8 cellular contexts compared by ENCODE assay signal in the genomic region with DNA sequence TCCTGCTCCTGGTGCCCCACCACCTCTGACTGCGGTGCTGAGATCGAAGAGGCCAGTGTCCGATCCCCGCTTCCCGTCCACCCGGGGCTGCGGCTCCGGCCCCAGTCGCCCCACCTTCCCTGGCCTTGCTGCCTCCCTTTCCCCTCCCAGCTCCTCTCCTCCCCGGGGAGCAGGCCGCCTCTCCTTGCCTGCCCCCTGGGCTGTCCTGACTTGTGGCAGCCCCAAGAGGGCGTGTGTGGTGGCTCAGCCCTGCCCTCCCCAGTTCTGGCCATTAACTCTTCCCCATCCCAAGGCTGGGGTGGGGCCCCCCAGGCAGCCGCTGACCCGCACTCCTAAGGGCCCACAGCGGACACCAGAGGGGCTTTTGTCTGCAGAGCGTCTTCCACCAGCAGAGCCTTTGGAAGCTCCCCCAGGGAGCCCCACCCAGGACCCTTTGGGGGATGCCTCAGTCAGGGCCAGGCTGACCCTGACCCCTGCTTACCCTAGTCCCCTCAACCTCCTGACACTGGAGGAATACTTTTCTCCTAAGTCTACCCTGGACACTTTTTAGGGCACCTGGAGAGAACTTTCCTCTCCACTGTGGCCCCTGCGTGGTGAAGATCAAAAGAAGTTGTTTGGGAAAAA. TPM values are rescaled to one million over a fixed set of nuclear protein-coding genes. Genes with fewer than 3 reads are reported as not detected.
DNase-seq lines count a peak whose midpoint lies in the region; ATAC-seq and TF ChIP-seq lines count a peak whose summit lies in the region.

No MANE protein-coding gene starts in this region.

- TF ChIP-seq CTCF in colonic mucosa (IDR thresholded peaks at IDR 0.05): peak; percentile 37

- H3K4me3 ChIP-seq in colonic mucosa: peak overlapping the region; percentile 48
- H3K4me3 ChIP-seq in aorta (ENCODE audit: low read length in 2 of 2): no peak overlapping the region

- H3K9ac ChIP-seq in colonic mucosa (ENCODE audit: low read depth in 2 of 2, low read length in 2 of 2): peak overlapping the region; percentile 19 to 61

- H3K36me3 ChIP-seq in colonic mucosa (no peaks in the 10 kb centered on the region), aorta (ENCODE audit: control insufficient read depth in 1 of 2, insufficient read depth in 2 of 2, low read length in 1 of 2) (no peaks in the 10 kb centered on the region)

- H3K4me1 ChIP-seq in colonic mucosa (peaks cover 15% of the 10 kb centered on the region), aorta (ENCODE audit: control insufficient read depth in 1 of 2, insufficient read depth in 2 of 2, low read length in 2 of 2) (no peaks in the 10 kb centered on the region)

- H3K27ac ChIP-seq in colonic mucosa (no peak overlapping the region), aorta (ENCODE audit: low read depth in 1 of 2, low read length in 2 of 2) (no peak overlapping the region)

- H3K9me3 ChIP-seq in colonic mucosa (no peaks in the 10 kb centered on the region), aorta (ENCODE audit: control insufficient read depth, low read length) (no peaks in the 10 kb centered on the region)

- intact Hi-C loops in colonic mucosa (cut with DNase I): no loop called here
- intact Hi-C loops in aorta (cut with DNase I): no loop called here

- peak; percentile 26 for DNase-seq in stimulated activated CD4-positive, alpha-beta T cell treated with anti-CD3 and anti-CD28 coated beads, Interleukin-12 subunit alpha, Interleukin-12 subunit beta, amount 100 ng/mL, for 4 hours
- no peak for DNase-seq in stimulated activated CD4-positive, alpha-beta T cell treated with anti-CD3 and anti-CD28 coated beads, Interleukin-4, amount 100 ng/mL, for 24 hours
- DNase-seq in RKO (ENCODE audit: low spot score) (peak; percentile 84), colonic mucosa (peak; percentile 67), lung microvascular endothelial cell (ENCODE audit: low read depth in 2 of 2) (peak; percentile 38 to 47), aorta (no peak)

- no peaks in the 10 kb centered on the region for H3K27me3 ChIP-seq in colonic mucosa
- no peaks in the 10 kb centered on the region for H3K27me3 ChIP-seq in aorta (ENCODE audit: control insufficient read depth in 1 of 2, insufficient read depth in 2 of 2, low read length in 1 of 2)

- 10% methylated on average over 17 of the region's 17 CpGs for WGBS in aorta, 2 donors

- peak; percentile 62 for ATAC-seq in HG02798 (IDR thresholded peaks at IDR 0.05; ENCODE audit: poor library complexity, unreplicated experiment)
- ATAC-seq in aorta (ENCODE audit: low FRiP score): peak; percentile 57
- ATAC-seq in HG03039 (IDR thresholded peaks at IDR 0.05; ENCODE audit: unreplicated experiment): no peak

RNA-seq across cellular contexts. Expression of a gene that starts 16.7 kb away (rescaled TPM):
- total RNA-seq in colonic mucosa (under 1 TPM; 0.54 to 0.82 TPM), lung microvascular endothelial cell (under 0.01 and 0.20 TPM in 2 replicates), aorta (1 to 10 TPM; 1.1 to 4.3 TPM)
- polyA plus RNA-seq in aorta: under 1 TPM in 1 of 2 donors, not detected in 1; 0.20 TPM

RNA-seq across cellular contexts. Expression of a gene that starts 38.5 kb away (rescaled TPM):
- total RNA-seq in colonic mucosa (10 to 100 TPM in 1 of 2 donors, 1 to 10 TPM in 1; 8.7 to 19.0 TPM), lung microvascular endothelial cell (9.6 and 16.9 TPM in 2 replicates), aorta (10 to 100 TPM in 1 of 2 donors, 1 to 10 TPM in 1; 7.6 to 15.8 TPM)
- polyA plus RNA-seq in aorta: 10 to 100 TPM in 1 of 2 donors, 1 to 10 TPM in 1; 8.6 to 19.6 TPM

RNA-seq across cellular contexts. Expression of a gene that starts 50.1 kb away (rescaled TPM):
- total RNA-seq in colonic mucosa (10 to 100 TPM; 10.6 to 21.4 TPM), lung microvascular endothelial cell (19.4 and 38.7 TPM in 2 replicates), aorta (10 to 100 TPM; 59.7 to 97.8 TPM)
- polyA plus RNA-seq in aorta: 10 to 100 TPM; 28.0 to 30.4 TPM

RNA-seq across cellular contexts. Expression of a gene that starts 53.6 kb away (rescaled TPM):
- total RNA-seq in colonic mucosa (10 to 100 TPM; 54.8 to 67.1 TPM), lung microvascular endothelial cell (42.5 and 55.8 TPM in 2 replicates), aorta (10 to 100 TPM; 30.8 to 40.0 TPM)
- polyA plus RNA-seq in aorta: 10 to 100 TPM; 34.7 to 71.1 TPM

Comparison
In these comparisons a context has a peak if more than half of its experiments do, and no peak if none do; other contexts are left out.
1. DNase-seq: peak in stimulated activated CD4-positive, alpha-beta T cell treated with anti-CD3 and anti-CD28 coated beads, Interleukin-12 subunit alpha, Interleukin-12 subunit beta, amount 100 ng/mL, for 4 hours (single experiment), RKO (single experiment), colonic mucosa (single experiment) and lung microvascular endothelial cell (2 of 2); none in stimulated activated CD4-positive, alpha-beta T cell treated with anti-CD3 and anti-CD28 coated beads, Interleukin-4, amount 100 ng/mL, for 24 hours (single experiment) and aorta (0 of 2).